ENCODE assay signal across 11 cellular contexts in the genomic region with DNA sequence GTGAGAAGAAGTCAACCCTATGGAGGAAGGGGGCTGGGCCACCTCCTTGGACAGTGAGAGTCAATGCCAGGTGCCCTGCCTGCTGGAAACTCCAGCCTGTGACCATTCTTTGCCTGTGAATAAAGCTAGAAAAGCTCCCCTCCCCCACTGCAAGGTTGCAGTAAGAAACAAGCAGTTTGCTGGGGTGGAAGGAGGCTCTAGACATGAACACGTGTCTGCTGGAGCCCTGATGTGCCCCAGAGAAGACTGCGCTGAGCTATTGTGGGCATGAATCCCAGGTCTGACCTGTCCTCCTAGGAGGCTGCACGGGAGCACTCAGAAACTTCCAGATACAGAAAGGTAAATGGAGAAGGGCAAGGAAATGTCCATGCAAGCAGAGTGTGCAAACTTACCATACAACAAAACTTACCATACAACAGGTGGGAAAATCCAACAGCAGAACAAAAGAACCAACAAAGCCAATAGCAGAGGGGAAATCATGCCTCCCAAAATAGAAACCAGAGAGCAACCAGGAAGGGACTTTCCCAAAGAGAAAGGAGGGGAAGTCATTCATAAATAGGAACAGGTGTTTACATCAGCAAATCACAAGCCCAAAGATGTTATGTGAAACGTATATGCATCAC.
DNase-seq lines count a peak whose midpoint lies in the region; ATAC-seq and TF ChIP-seq lines count a peak whose summit lies in the region.
"Had no signal": no experiment of that assay in that cellular context is flagged by ENCODE, and none has a peak within 500 bp of the region (broad histone marks: within the 10 kb centered on the region; RNA-seq: fewer than 3 reads in every experiment).

No MANE protein-coding gene starts in this region.

- no peaks in the 10 kb centered on the region for H3K36me3 ChIP-seq in trophoblast cell (ENCODE audit: control insufficient read depth in 1 of 2, insufficient read depth in 2 of 2, low read length in 2 of 2)

- no peaks in the 10 kb centered on the region for H3K4me1 ChIP-seq in trophoblast cell (ENCODE audit: control insufficient read depth in 1 of 2, insufficient read depth in 2 of 2, low read length in 2 of 2)
- H3K4me1 ChIP-seq: foreskin keratinocyte had no signal

- no peak overlapping the region for H3K14ac ChIP-seq in trophoblast cell (ENCODE audit: low read length)

- no peaks in the 10 kb centered on the region for H3K36me3 Mint-ChIP-seq in type B pancreatic cell
- H3K36me3 Mint-ChIP-seq: CD8-positive, alpha-beta T cell had no signal

- H3K9ac ChIP-seq in trophoblast cell (ENCODE audit: low read length): no peak overlapping the region

- peak; percentile 62 for ATAC-seq in GM18858 (IDR thresholded peaks at IDR 0.05; ENCODE audit: unreplicated experiment)
- peak; percentile 72 for ATAC-seq in HG02642 (IDR thresholded peaks at IDR 0.05; ENCODE audit: poor library complexity, unreplicated experiment)
- ATAC-seq: CD8-positive, alpha-beta T cell; foreskin keratinocyte had no signal

- no peak overlapping the region for H3K4me2 ChIP-seq in trophoblast cell (ENCODE audit: low read length)

- no CpG with 5 or more reads among the region's 4 CpGs for WGBS in trophoblast cell (ENCODE audit: extremely low coverage, insufficient coverage, insufficient read length)

- H2AFZ ChIP-seq in trophoblast cell (ENCODE audit: insufficient read depth, low read length, poor library complexity): no peak overlapping the region

- no peak overlapping the region for H3K27ac Mint-ChIP-seq in type B pancreatic cell
- H3K27ac Mint-ChIP-seq: CD8-positive, alpha-beta T cell had no signal

- H3K79me2 ChIP-seq in trophoblast cell (ENCODE audit: control insufficient read depth, insufficient read depth, low read length, poor library complexity): no peaks in the 10 kb centered on the region

- H2BK120ac ChIP-seq in trophoblast cell (ENCODE audit: insufficient read depth, low read length, poor library complexity): no peak overlapping the region

- H3K79me1 ChIP-seq in trophoblast cell (ENCODE audit: low read length): no peaks in the 10 kb centered on the region

- H3K9me3 ChIP-seq in trophoblast cell (ENCODE audit: insufficient read depth, low read depth, low read length): no peaks in the 10 kb centered on the region

- H3K4me3 ChIP-seq in trophoblast cell (ENCODE audit: low read depth, low read length): no peak overlapping the region

- no peak overlapping the region for H3K18ac ChIP-seq in trophoblast cell (ENCODE audit: low read length)

- H2BK12ac ChIP-seq in trophoblast cell (ENCODE audit: low read length): no peak overlapping the region

- H3K4me3 Mint-ChIP-seq in type B pancreatic cell: no peak overlapping the region
- H3K4me3 Mint-ChIP-seq: CD8-positive, alpha-beta T cell had no signal

- TF ChIP-seq CTCF in type B pancreatic cell (conservative IDR thresholded peaks at IDR 0.05): no peak

- H4K8ac ChIP-seq in trophoblast cell (ENCODE audit: low read depth, low read length): no peak overlapping the region

- no peak overlapping the region for H3K23ac ChIP-seq in trophoblast cell (ENCODE audit: low read length)

- H3K27ac ChIP-seq in trophoblast cell (ENCODE audit: low read depth, low read length): no peak overlapping the region
- H3K27ac ChIP-seq: foreskin keratinocyte had no signal

- no peaks in the 10 kb centered on the region for H3K27me3 ChIP-seq in trophoblast cell (ENCODE audit: insufficient read depth, low read length)

- no peak overlapping the region for H4K12ac ChIP-seq in trophoblast cell (ENCODE audit: low read depth, low read length)

- peaks cover 5% of the 10 kb centered on the region for H3K27me3 Mint-ChIP-seq in type B pancreatic cell

- DNase-seq in CD1c-positive myeloid dendritic cell (ENCODE audit: extremely low spot score) (peak; percentile 11), NCI-H2107 (lab: John Stamatoyannopoulos, UW) (peak; percentile 16), trophoblast cell (no peak), NCI-H82 treated with DMSO at 0.1 percent for 48 hours (lab: John Stamatoyannopoulos, UW; ENCODE audit: unreplicated experiment) (no peak), type B pancreatic cell (ENCODE audit: extremely low spot score, unreplicated experiment) (no peak), NCI-H524 (lab: John Stamatoyannopoulos, UW) (no peak)
- DNase-seq: CD8-positive, alpha-beta T cell; NCI-H226 had no signal

- no peak overlapping the region for H2BK5ac ChIP-seq in trophoblast cell (ENCODE audit: low read depth, low read length, poor library complexity)

- no peak overlapping the region for H2AK5ac ChIP-seq in trophoblast cell (ENCODE audit: low read length)

- no peak overlapping the region for H4K91ac ChIP-seq in trophoblast cell (ENCODE audit: low read depth, low read length)

- H3K4me1 Mint-ChIP-seq in type B pancreatic cell (ENCODE audit: unreplicated experiment): no peaks in the 10 kb centered on the region

- H3K4ac ChIP-seq in trophoblast cell (ENCODE audit: low read depth, low read length): no peak overlapping the region

- peaks cover 8% of the 10 kb centered on the region for H3K9me3 Mint-ChIP-seq in type B pancreatic cell
- H3K9me3 Mint-ChIP-seq: CD8-positive, alpha-beta T cell had no signal

Comparison
In these comparisons a context has a peak if more than half of its experiments do, and no peak if none do; other contexts are left out.
1. DNase-seq: peak in CD1c-positive myeloid dendritic cell (single experiment) and NCI-H2107 (single experiment); none in trophoblast cell (0 of 2), NCI-H82 treated with DMSO at 0.1 percent for 48 hours (single experiment), type B pancreatic cell (single experiment) and NCI-H524 (0 of 2).